ENCODE assay signal across 2 cellular contexts in genomic region chr17:929547-929946, GRCh38.
TF ChIP-seq lines count a peak whose summit lies in the region.

No MANE protein-coding gene starts in this region.

TF ChIP-seq in A549, 52 proteins besides CTCF, POLR2A, EP300 and RAD21:
- TF ChIP-seq SMC3 (IDR thresholded peaks at IDR 0.05), result no peak
- no peak for TF ChIP-seq PHF8 (IDR thresholded peaks at IDR 0.05; ENCODE audit: borderline replicate concordance, low read depth)
- TF ChIP-seq FOSL2 (IDR thresholded peaks at IDR 0.05), result no peak
- TF ChIP-seq FOSL2 (CRISPR knock-in tag; IDR thresholded peaks at IDR 0.05), result no peak
- TF ChIP-seq HDAC2 (IDR thresholded peaks at IDR 0.05), result no peak
- TF ChIP-seq HES2 (IDR thresholded peaks at IDR 0.05), result no peak
TF ChIP-seq in A549: peak in this region for 0.

TF ChIP-seq in IMR-90, 13 proteins besides CTCF, POLR2A, EP300 and RAD21:
- TF ChIP-seq MAZ (IDR thresholded peaks at IDR 0.05; ENCODE audit: borderline replicate concordance, low read depth, low read length) (no peak), CEBPB (IDR thresholded peaks at IDR 0.05; ENCODE audit: low read depth, low read length) (no peak), BHLHE40 (IDR thresholded peaks at IDR 0.05; ENCODE audit: low read depth, low read length) (no peak)
- TF ChIP-seq, protein P1, sequence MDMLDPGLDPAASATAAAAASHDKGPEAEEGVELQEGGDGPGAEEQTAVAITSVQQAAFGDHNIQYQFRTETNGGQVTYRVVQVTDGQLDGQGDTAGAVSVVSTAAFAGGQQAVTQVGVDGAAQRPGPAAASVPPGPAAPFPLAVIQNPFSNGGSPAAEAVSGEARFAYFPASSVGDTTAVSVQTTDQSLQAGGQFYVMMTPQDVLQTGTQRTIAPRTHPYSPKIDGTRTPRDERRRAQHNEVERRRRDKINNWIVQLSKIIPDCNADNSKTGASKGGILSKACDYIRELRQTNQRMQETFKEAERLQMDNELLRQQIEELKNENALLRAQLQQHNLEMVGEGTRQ (IDR thresholded peaks at IDR 0.05; ENCODE audit: low read depth, low read length), result no peak
TF ChIP-seq in IMR-90: peak in this region for 0.
